In the genomic region with DNA sequence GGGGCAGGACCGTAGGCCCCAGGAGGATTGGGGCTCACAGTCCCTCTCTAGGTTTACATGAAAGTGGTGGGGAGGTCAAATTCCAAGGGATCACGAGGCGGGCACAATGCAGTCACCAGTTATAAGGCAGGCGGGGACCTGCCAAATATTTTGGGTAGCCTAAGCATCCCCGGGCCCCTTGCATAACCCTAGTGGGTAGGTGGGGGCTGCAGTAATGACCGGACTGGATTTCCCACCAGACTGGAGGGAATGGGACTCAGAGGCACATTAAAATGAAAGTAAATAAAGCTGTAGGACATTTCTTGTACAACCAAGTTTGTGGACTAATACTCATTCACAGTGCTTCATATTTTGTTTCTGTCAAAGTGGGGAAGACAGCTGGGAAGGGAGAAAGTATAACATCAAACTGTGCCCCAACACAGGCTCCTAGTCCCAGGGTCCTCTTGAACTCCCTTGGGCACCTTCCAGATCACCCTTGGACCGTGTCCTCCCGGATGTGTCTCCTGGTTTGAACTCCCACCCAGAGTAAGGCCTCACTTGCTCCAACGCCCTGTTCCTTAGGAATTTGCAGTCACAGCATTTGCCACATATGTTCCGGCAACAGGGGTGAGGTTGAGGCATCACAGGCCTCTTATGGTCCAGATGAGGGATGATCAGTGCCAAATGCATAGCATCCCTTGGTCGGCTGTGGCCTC, we compare ENCODE assay signal across 1 cellular context.
A peak's percentile ranks its signal among the peaks of the same experiment; 100 is the strongest.
TF ChIP-seq lines count a peak whose summit lies in the region.

No MANE protein-coding gene starts in this region.

TF ChIP-seq in HEK293, 187 proteins besides CTCF, POLR2A, EP300 and RAD21 (continued from another document):
- peak; percentile 28; the same call in 1 of the 2 replicates for TF ChIP-seq ZFHX2 (tag by site-specific recombination; conservative IDR thresholded peaks at IDR 0.05)
